26 cellular contexts compared by ENCODE assay signal in genomic region chr1:43880604-43881003, GRCh38. TPM values are rescaled to one million over a fixed set of nuclear protein-coding genes. Genes with fewer than 3 reads are reported as not detected.
"Had no signal": no experiment of that assay in that cellular context is flagged by ENCODE, and none has a peak within 500 bp of the region (broad histone marks: within the 10 kb centered on the region; RNA-seq: fewer than 3 reads in every experiment).

No MANE protein-coding gene starts in this region.

- H3K4me3 ChIP-seq: ascending aorta, cardiac muscle cell, smooth muscle cell, thyroid gland had no signal

- H3K27me3 ChIP-seq: ascending aorta, cardiac muscle cell, thyroid gland had no signal

- H3K27ac Mint-ChIP-seq: activated CD4-positive, alpha-beta memory T cell treated with anti-CD3 and anti-CD28 coated beads for 36 hours; activated naive CD4-positive, alpha-beta T cell treated with anti-CD3 and anti-CD28 coated beads, Interleukin-2, amount 10 ng/mL, durations not matched to agents 7 days and 5 days; activated naive CD8-positive, alpha-beta T cell treated with anti-CD3 and anti-CD28 coated beads, Interleukin-2, amount 10 ng/mL, durations not matched to agents 7 days and 5 days; mesothelial cell of epicardium; naive thymus-derived CD4-positive, alpha-beta T cell; stimulated activated memory B cell treated with anti-CD40 and anti-IgM and Interleukin-4, amounts not matched to agents 10 μg/mL and 1 μg/mL and 100 μg/mL, for 72 hours; stimulated activated naive CD8-positive, alpha-beta T cell treated with anti-CD3 and anti-CD28 coated beads, Interleukin-15, amount 100 ng/mL, for 72 hours; T-helper 17 cell had no signal

- ATAC-seq: activated CD4-positive, CD25-positive, alpha-beta regulatory T cell treated with anti-CD3 and anti-CD28 coated beads, Interleukin-2, amount 50 U/mL, for 24 hours; naive thymus-derived CD4-positive, alpha-beta T cell; sciatic nerve; stimulated activated memory B cell treated with anti-CD40 and anti-IgM and Interleukin-4, amounts not matched to agents 10 μg/mL and 1 μg/mL and 100 μg/mL, for 72 hours; stimulated activated naive CD8-positive, alpha-beta T cell treated with anti-CD3 and anti-CD28 coated beads, Interleukin-15, amount 100 ng/mL, for 72 hours; T-helper 17 cell had no signal

- H3K9me3 Mint-ChIP-seq: activated CD4-positive, alpha-beta memory T cell treated with anti-CD3 and anti-CD28 coated beads for 36 hours; activated naive CD4-positive, alpha-beta T cell treated with anti-CD3 and anti-CD28 coated beads, Interleukin-2, amount 10 ng/mL, durations not matched to agents 7 days and 5 days; activated naive CD8-positive, alpha-beta T cell treated with anti-CD3 and anti-CD28 coated beads, Interleukin-2, amount 10 ng/mL, durations not matched to agents 7 days and 5 days; brain; mesothelial cell of epicardium; naive thymus-derived CD4-positive, alpha-beta T cell; neural crest cell; stimulated activated memory B cell treated with anti-CD40 and anti-IgM and Interleukin-4, amounts not matched to agents 10 μg/mL and 1 μg/mL and 100 μg/mL, for 72 hours; stimulated activated naive CD8-positive, alpha-beta T cell treated with anti-CD3 and anti-CD28 coated beads, Interleukin-15, amount 100 ng/mL, for 72 hours had no signal

- H3K4me1 ChIP-seq: ascending aorta, thyroid gland had no signal

- H3K36me3 Mint-ChIP-seq: activated CD4-positive, alpha-beta memory T cell treated with anti-CD3 and anti-CD28 coated beads for 36 hours; activated naive CD4-positive, alpha-beta T cell treated with anti-CD3 and anti-CD28 coated beads, Interleukin-2, amount 10 ng/mL, durations not matched to agents 7 days and 5 days; mesothelial cell of epicardium had no signal

- H3K27ac ChIP-seq: ascending aorta, thyroid gland had no signal

- H3K9me3 ChIP-seq: ascending aorta, thyroid gland had no signal

- H3K36me3 ChIP-seq: cardiac muscle cell, thyroid gland, WERI-Rb-1 had no signal

- H3K4me3 Mint-ChIP-seq: activated CD4-positive, alpha-beta memory T cell treated with anti-CD3 and anti-CD28 coated beads for 36 hours; activated naive CD4-positive, alpha-beta T cell treated with anti-CD3 and anti-CD28 coated beads, Interleukin-2, amount 10 ng/mL, durations not matched to agents 7 days and 5 days; activated naive CD8-positive, alpha-beta T cell treated with anti-CD3 and anti-CD28 coated beads, Interleukin-2, amount 10 ng/mL, durations not matched to agents 7 days and 5 days; brain; mesothelial cell of epicardium; naive thymus-derived CD4-positive, alpha-beta T cell; neural crest cell; stimulated activated memory B cell treated with anti-CD40 and anti-IgM and Interleukin-4, amounts not matched to agents 10 μg/mL and 1 μg/mL and 100 μg/mL, for 72 hours; stimulated activated naive CD8-positive, alpha-beta T cell treated with anti-CD3 and anti-CD28 coated beads, Interleukin-15, amount 100 ng/mL, for 72 hours; T-helper 17 cell had no signal

- H3K4me1 Mint-ChIP-seq: activated naive CD8-positive, alpha-beta T cell treated with anti-CD3 and anti-CD28 coated beads, Interleukin-2, amount 10 ng/mL, durations not matched to agents 7 days and 5 days; neural crest cell; stimulated activated memory B cell treated with anti-CD40 and anti-IgM and Interleukin-4, amounts not matched to agents 10 μg/mL and 1 μg/mL and 100 μg/mL, for 72 hours; stimulated activated naive CD8-positive, alpha-beta T cell treated with anti-CD3 and anti-CD28 coated beads, Interleukin-15, amount 100 ng/mL, for 72 hours had no signal

- H3K4me2 ChIP-seq: smooth muscle cell had no signal

- H3K27me3 Mint-ChIP-seq: activated CD4-positive, alpha-beta memory T cell treated with anti-CD3 and anti-CD28 coated beads for 36 hours; activated naive CD4-positive, alpha-beta T cell treated with anti-CD3 and anti-CD28 coated beads, Interleukin-2, amount 10 ng/mL, durations not matched to agents 7 days and 5 days; activated naive CD8-positive, alpha-beta T cell treated with anti-CD3 and anti-CD28 coated beads, Interleukin-2, amount 10 ng/mL, durations not matched to agents 7 days and 5 days; brain; naive thymus-derived CD4-positive, alpha-beta T cell; stimulated activated memory B cell treated with anti-CD40 and anti-IgM and Interleukin-4, amounts not matched to agents 10 μg/mL and 1 μg/mL and 100 μg/mL, for 72 hours; stimulated activated naive CD8-positive, alpha-beta T cell treated with anti-CD3 and anti-CD28 coated beads, Interleukin-15, amount 100 ng/mL, for 72 hours; T-helper 17 cell had no signal

- DNase-seq: activated CD4-positive, alpha-beta memory T cell treated with anti-CD3 and anti-CD28 coated beads for 36 hours; activated CD4-positive, alpha-beta T cell treated with anti-CD3 and anti-CD28 coated beads for 48 hours; activated CD8-positive, alpha-beta memory T cell treated with anti-CD3 and anti-CD28 coated beads, Interleukin-2, amount 50 U/mL, for 4 hours; activated gamma-delta T cell; activated naive CD4-positive, alpha-beta T cell treated with anti-CD3 and anti-CD28 coated beads, Interleukin-2, amount 10 ng/mL, durations not matched to agents 7 days and 5 days; activated naive CD8-positive, alpha-beta T cell treated with anti-CD3 and anti-CD28 coated beads, Interleukin-2, amount 10 ng/mL, durations not matched to agents 7 days and 5 days; activated T-cell treated with anti-CD3 and anti-CD28 coated beads, Interleukin-2, amount 50 U/mL, for 1 hour; naive thymus-derived CD4-positive, alpha-beta T cell; nucleus accumbens; stimulated activated CD4-positive, alpha-beta T cell treated with anti-CD3 and anti-CD28 coated beads, Interleukin-1b, Interleukin-23, amount 100 ng/mL, for 48 hours; stimulated activated CD4-positive, alpha-beta T cell treated with anti-CD3 and anti-CD28 coated beads, Interleukin-4, amount 100 ng/mL, for 4 hours; stimulated activated CD8-positive, alpha-beta memory T cell treated with anti-CD3 and anti-CD28 coated beads, Interleukin-4, amount 100 ng/mL, for 48 hours; stimulated activated naive CD8-positive, alpha-beta T cell treated with anti-CD3 and anti-CD28 coated beads, Interleukin-15, amount 100 ng/mL, for 72 hours; T-helper 17 cell; T1000; thyroid gland; WERI-Rb-1 had no signal

RNA-seq across cellular contexts. Expression of gene ARTN, which starts 53.0 kb away (rescaled TPM):
- total RNA-seq: activated CD4-positive, alpha-beta memory T cell treated with anti-CD3 and anti-CD28 coated beads for 36 hours; ascending aorta had no signal
